Comparison of ENCODE assay signal across 1 cellular context in the genomic region with DNA sequence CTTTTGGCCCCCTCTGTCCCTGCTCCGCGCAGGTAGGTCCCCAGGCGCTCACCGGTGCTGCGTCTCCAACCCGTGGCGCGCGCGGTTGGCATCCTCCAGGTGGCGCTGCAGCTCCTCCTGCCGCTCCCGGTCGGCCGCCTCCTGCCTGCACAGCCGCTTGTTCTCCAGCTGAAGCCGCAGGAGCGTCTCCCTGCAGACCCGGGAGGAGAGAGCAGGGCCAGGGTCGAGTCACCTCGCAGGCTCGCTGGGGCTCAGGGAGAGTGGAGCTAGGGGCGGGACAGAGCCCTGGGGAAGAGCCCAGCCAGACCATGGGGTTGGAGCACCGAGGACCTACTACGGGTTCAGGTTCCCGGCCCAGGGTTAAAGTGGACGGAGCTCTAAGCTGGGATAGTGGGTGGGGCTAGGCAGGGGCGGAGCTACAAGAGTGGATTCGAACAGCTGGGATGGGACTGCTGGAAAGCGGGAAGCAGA.
TF ChIP-seq lines count a peak whose summit lies in the region.

No MANE protein-coding gene starts in this region.

TF ChIP-seq in GM12878, 131 proteins besides CTCF, POLR2A, EP300 and RAD21:
- TF ChIP-seq CBX5 (IDR thresholded peaks at IDR 0.05; ENCODE audit: low read depth) (no peak), SMC3 (IDR thresholded peaks at IDR 0.05; ENCODE audit: borderline replicate concordance, low read length) (peak; percentile 91), IKZF2 (IDR thresholded peaks at IDR 0.05) (peak in 1 of 2 experiments; percentile 38; a peak in 1 of 4 replicates), PAX5 (IDR thresholded peaks at IDR 0.05; ENCODE audit: borderline replicate concordance, low read depth, low read length) (no peak; the same call in 1 of the 2 replicates), BHLHE40 (IDR thresholded peaks at IDR 0.05; ENCODE audit: borderline replicate concordance in 1 of 2, low read depth in 2 of 2, low read length in 1 of 2) (peak; percentile 28 to 47; a peak in 2 of 4 replicates), GATAD2B (conservative IDR thresholded peaks at IDR 0.05; ENCODE audit: low read depth) (peak; percentile 30; the same call in 1 of the 2 replicates), ZNF384 (IDR thresholded peaks at IDR 0.05; ENCODE audit: borderline replicate concordance, low read depth, low read length) (no peak), TCF3 (IDR thresholded peaks at IDR 0.05; ENCODE audit: borderline replicate concordance, insufficient read depth, low read depth, low read length) (0 out of 2 replicates have a peak, but pooled peaks have one; percentile 31), EED (IDR thresholded peaks at IDR 0.05; ENCODE audit: low read depth) (peak; percentile 68), DPF2 (IDR thresholded peaks at IDR 0.05) (peak; percentile 29; the same call in 1 of the 2 replicates), CHD2 (IDR thresholded peaks at IDR 0.05; ENCODE audit: borderline replicate concordance, low read depth, low read length) (0 out of 2 replicates have a peak, but pooled peaks have one; percentile 37), IKZF1 (conservative IDR thresholded peaks at IDR 0.05) (peak; percentile 79), TCF12 (IDR thresholded peaks at IDR 0.05; ENCODE audit: low read depth, low read length) (0 out of 2 replicates have a peak, but pooled peaks have one; percentile 8), YY1 (IDR thresholded peaks at IDR 0.05; ENCODE audit: low read depth, low read length) (peak; percentile 72), SMARCA5 (IDR thresholded peaks at IDR 0.05) (peak; percentile 39; the same call in 1 of the 2 replicates), LARP7 (IDR thresholded peaks at IDR 0.05) (peak; percentile 67; the same call in 1 of the 2 replicates)
- TF ChIP-seq, protein P1, sequence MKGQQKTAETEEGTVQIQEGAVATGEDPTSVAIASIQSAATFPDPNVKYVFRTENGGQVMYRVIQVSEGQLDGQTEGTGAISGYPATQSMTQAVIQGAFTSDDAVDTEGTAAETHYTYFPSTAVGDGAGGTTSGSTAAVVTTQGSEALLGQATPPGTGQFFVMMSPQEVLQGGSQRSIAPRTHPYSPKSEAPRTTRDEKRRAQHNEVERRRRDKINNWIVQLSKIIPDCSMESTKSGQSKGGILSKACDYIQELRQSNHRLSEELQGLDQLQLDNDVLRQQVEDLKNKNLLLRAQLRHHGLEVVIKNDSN (IDR thresholded peaks at IDR 0.05; ENCODE audit: borderline replicate concordance, extremely low read length, insufficient read depth, low read depth, low read length): no peak
